10 cellular contexts compared by ENCODE assay signal in the genomic region with DNA sequence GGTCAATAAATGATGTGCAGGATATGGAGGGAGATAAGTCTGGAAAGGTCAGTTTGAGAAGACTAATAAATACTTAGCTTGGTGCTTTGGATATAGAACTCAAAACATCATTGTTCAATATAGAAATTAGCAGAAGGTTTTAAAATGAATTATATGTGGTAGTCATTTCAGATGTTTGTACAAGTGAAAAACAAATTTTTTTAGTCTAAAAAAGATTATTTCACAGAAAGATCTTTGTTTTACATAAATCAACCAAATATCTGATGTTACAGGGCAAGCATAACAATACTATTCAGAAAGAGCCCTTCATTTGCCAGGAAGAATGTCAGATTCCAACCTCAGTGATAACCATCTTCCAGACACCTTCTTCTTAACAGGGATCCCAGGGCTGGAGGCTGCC. TPM values are rescaled to one million over a fixed set of nuclear protein-coding genes. Genes with fewer than 3 reads are reported as not detected.
"Had no signal": no experiment of that assay in that cellular context is flagged by ENCODE, and none has a peak within 500 bp of the region (broad histone marks: within the 10 kb centered on the region; RNA-seq: fewer than 3 reads in every experiment).

A gene (plus strand): TSS at position 301 of the 400 bp plus-strand sequence. CDS start 22 bp downstream, at position 323.

- H3K9ac ChIP-seq: GM23248 had no signal

- H3K9me3 ChIP-seq: HAP-1 had no signal

- H3K4me3 ChIP-seq: GM23248, GM23338, HAP-1 had no signal

- H3K27ac ChIP-seq: GM23248 had no signal

- H2AFZ ChIP-seq: GM23248, GM23338 had no signal

- H3K4me2 ChIP-seq: GM23338 had no signal

- ATAC-seq: GM23338 had no signal

- H3K4me1 ChIP-seq: HAP-1 had no signal

- H3K36me3 ChIP-seq: HAP-1 had no signal

- DNase-seq: GM23248, GOT3, H7, H9, HCEC 1CT, HFFc6 had no signal

RNA-seq across cellular contexts. Expression of the gene that starts here (rescaled TPM):
- total RNA-seq: GM23248, GM23338, H1, H4, H7, H9, HFFc6 had no signal
- polyA plus RNA-seq: GM23248, GM23338, H1 had no signal
